Comparison of ENCODE assay signal across 24 cellular contexts in genomic region chrX:69028761-69029120, GRCh38.
A peak's percentile ranks its signal among the peaks of the same experiment; 100 is the strongest.
DNase-seq lines count a peak whose midpoint lies in the region; ATAC-seq, FAIRE-seq and TF ChIP-seq lines count a peak whose summit lies in the region.
"Had no signal": no experiment of that assay in that cellular context is flagged by ENCODE, and none has a peak within 500 bp of the region (broad histone marks: within the 10 kb centered on the region; RNA-seq: fewer than 3 reads in every experiment).

No MANE protein-coding gene starts in this region.

- H3K9me3 Mint-ChIP-seq in activated CD4-positive, alpha-beta T cell treated with anti-CD3 and anti-CD28 coated beads, Interleukin-2, amount 10 ng/mL, durations not matched to agents 24 days and 14 days = no peaks in the 10 kb centered on the region
- H3K9me3 Mint-ChIP-seq in activated CD4-positive, alpha-beta T cell treated with anti-CD3 and anti-CD28 coated beads, Interleukin-2, amount 10 ng/mL, durations not matched to agents 7 days and 5 days = no peaks in the 10 kb centered on the region
- H3K9me3 Mint-ChIP-seq: activated CD8-positive, alpha-beta T cell treated with anti-CD3 and anti-CD28 coated beads for 36 hours; T-helper 1 cell treated with Interleukin-12 subunit alpha and Interleukin-12 subunit beta and Interleukin-4 antibody, amounts not matched to agents 30 μg/mL and 1 μg/mL, for 36 hours had no signal

- peak overlapping the region; percentile 28; the same call in 1 of the 2 replicates for H2AK5ac ChIP-seq in H1 (ENCODE audit: low read depth, low read length)

- no peak overlapping the region for H4K91ac ChIP-seq in H1 (replicated peaks; ENCODE audit: insufficient read length, low read length)

- no peak overlapping the region for H3K14ac ChIP-seq in H1 (ENCODE audit: insufficient read length)

- H2BK15ac ChIP-seq in H1 (ENCODE audit: low read length) = no peak overlapping the region

- H3K4me3 Mint-ChIP-seq in activated CD4-positive, alpha-beta T cell treated with anti-CD3 and anti-CD28 coated beads, Interleukin-2, amount 10 ng/mL, durations not matched to agents 24 days and 14 days = no peak overlapping the region
- no peak overlapping the region for H3K4me3 Mint-ChIP-seq in activated CD4-positive, alpha-beta T cell treated with anti-CD3 and anti-CD28 coated beads, Interleukin-2, amount 10 ng/mL, durations not matched to agents 7 days and 5 days
- H3K4me3 Mint-ChIP-seq: activated CD8-positive, alpha-beta T cell treated with anti-CD3 and anti-CD28 coated beads for 36 hours; activated naive CD8-positive, alpha-beta T cell; brain; T-helper 1 cell treated with Interleukin-12 subunit alpha and Interleukin-12 subunit beta and Interleukin-4 antibody, amounts not matched to agents 30 μg/mL and 1 μg/mL, for 36 hours had no signal

- H3K23me2 ChIP-seq in H1 (ENCODE audit: low read depth, low read length) = no peaks in the 10 kb centered on the region

- H2BK120ac ChIP-seq in H1 (replicated peaks; ENCODE audit: low read depth, low read length) = no peak overlapping the region

- no peak overlapping the region for H3K23ac ChIP-seq in H1 (ENCODE audit: insufficient read length)

- no peak overlapping the region for H3K9ac ChIP-seq in H1 (replicated peaks in 1 of 4; ENCODE audit: extremely low read depth in 1 of 4, low read depth in 3 of 4, low read length in 3 of 4)

- H3K79me2 ChIP-seq in H1 (ENCODE audit: control insufficient read depth in 1 of 2, insufficient read depth in 2 of 2, low read length in 2 of 2) = no peaks in the 10 kb centered on the region

- H3K4me1 Mint-ChIP-seq in activated CD4-positive, alpha-beta T cell treated with anti-CD3 and anti-CD28 coated beads, Interleukin-2, amount 10 ng/mL, durations not matched to agents 24 days and 14 days = no peaks in the 10 kb centered on the region
- no peaks in the 10 kb centered on the region for H3K4me1 Mint-ChIP-seq in activated CD4-positive, alpha-beta T cell treated with anti-CD3 and anti-CD28 coated beads, Interleukin-2, amount 10 ng/mL, durations not matched to agents 7 days and 5 days

- no peaks in the 10 kb centered on the region for H3K27me3 Mint-ChIP-seq in activated CD4-positive, alpha-beta T cell treated with anti-CD3 and anti-CD28 coated beads, Interleukin-2, amount 10 ng/mL, durations not matched to agents 24 days and 14 days
- no peaks in the 10 kb centered on the region for H3K27me3 Mint-ChIP-seq in activated CD4-positive, alpha-beta T cell treated with anti-CD3 and anti-CD28 coated beads, Interleukin-2, amount 10 ng/mL, durations not matched to agents 7 days and 5 days
- H3K27me3 Mint-ChIP-seq: activated CD8-positive, alpha-beta T cell treated with anti-CD3 and anti-CD28 coated beads for 36 hours; activated naive CD8-positive, alpha-beta T cell had no signal

- no peak overlapping the region for H2AFZ ChIP-seq in H1 (ENCODE audit: low read length)

- no peak overlapping the region for H3K27ac Mint-ChIP-seq in activated CD4-positive, alpha-beta T cell treated with anti-CD3 and anti-CD28 coated beads, Interleukin-2, amount 10 ng/mL, durations not matched to agents 24 days and 14 days
- no peak overlapping the region for H3K27ac Mint-ChIP-seq in activated CD4-positive, alpha-beta T cell treated with anti-CD3 and anti-CD28 coated beads, Interleukin-2, amount 10 ng/mL, durations not matched to agents 7 days and 5 days
- H3K27ac Mint-ChIP-seq: activated CD8-positive, alpha-beta T cell treated with anti-CD3 and anti-CD28 coated beads for 36 hours; activated naive CD8-positive, alpha-beta T cell; T-helper 1 cell treated with Interleukin-12 subunit alpha and Interleukin-12 subunit beta and Interleukin-4 antibody, amounts not matched to agents 30 μg/mL and 1 μg/mL, for 36 hours had no signal

- H3K4me1 ChIP-seq in H1 (replicated peaks in 1 of 4; ENCODE audit: control insufficient read depth in 3 of 4, insufficient read depth in 4 of 4, low read length in 3 of 4) = peaks cover 0 to 5% (median 2%) of the 10 kb centered on the region in 4 experiments; a peak in 4 of 7 replicates
- no peaks in the 10 kb centered on the region for H3K4me1 ChIP-seq in vagina

- H3K4me3 ChIP-seq in H1 (ENCODE audit: extremely low read depth in 1 of 4, insufficient read depth in 2 of 4, low read depth in 3 of 4, low read length in 4 of 4) (no peak overlapping the region), vagina (no peak overlapping the region)
- H3K4me3 ChIP-seq: coronary artery, left ventricle myocardium inferior had no signal

- TF ChIP-seq CTCF in H1 (IDR thresholded peaks at IDR 0.05; ENCODE audit: control extremely low read depth in 1 of 3, insufficient read depth in 1 of 3, low read depth in 1 of 3, low read length in 3 of 3) = no peak
- TF ChIP-seq CTCF in vagina (IDR thresholded peaks at IDR 0.05) = no peak

- H3K4ac ChIP-seq in H1 (replicated peaks; ENCODE audit: insufficient read length, low read depth, low read length) = no peak overlapping the region

- DNase-seq in activated CD4-positive, alpha-beta T cell treated with anti-CD3 and anti-CD28 coated beads, Interleukin-2, amount 10 ng/mL, durations not matched to agents 24 days and 14 days = peak; percentile 5
- DNase-seq in activated CD4-positive, alpha-beta T cell treated with anti-CD3 and anti-CD28 coated beads, Interleukin-2, amount 10 ng/mL, durations not matched to agents 7 days and 5 days = no peak
- DNase-seq in H1 (ENCODE audit: low read depth in 1 of 2, low spot score in 2 of 2) = peak in 1 of 2 experiments; percentile 1
- DNase-seq in vagina (ENCODE audit: extremely low spot score in 2 of 2) = peak; percentile 43 to 60
- DNase-seq in epidermal melanocyte (ENCODE audit: insufficient read length, low spot score) = no peak
- DNase-seq in DMS 273 (lab: John Stamatoyannopoulos, UW; ENCODE audit: unreplicated experiment) = no peak
- DNase-seq: 8988T; activated T-cell treated with anti-CD3 and anti-CD28 coated beads, Interleukin-2, amount 50 U/mL, for 48 hours; erythroblast; left ventricle myocardium inferior; NCI-H2029; NCI-H446 treated with DMSO at 0.1 percent for 48 hours; retina; Right ventricle myocardium superior had no signal

- H3K36me3 Mint-ChIP-seq in activated CD4-positive, alpha-beta T cell treated with anti-CD3 and anti-CD28 coated beads, Interleukin-2, amount 10 ng/mL, durations not matched to agents 24 days and 14 days (ENCODE audit: low read depth) = no peaks in the 10 kb centered on the region
- H3K36me3 Mint-ChIP-seq in activated CD4-positive, alpha-beta T cell treated with anti-CD3 and anti-CD28 coated beads, Interleukin-2, amount 10 ng/mL, durations not matched to agents 7 days and 5 days (ENCODE audit: low read depth) = no peaks in the 10 kb centered on the region
- H3K36me3 Mint-ChIP-seq: activated naive CD8-positive, alpha-beta T cell; brain had no signal

- POLR2A ChIA-PET in activated CD4-positive, alpha-beta T cell treated with anti-CD3 and anti-CD28 coated beads, Interleukin-2, amount 10 ng/mL, durations not matched to agents 7 days and 5 days (lab: Charles Lee) = no interaction called here
- POLR2A ChIA-PET in H1 (lab: Charles Lee; ENCODE audit: partially characterized antibody) = no interaction called here

- H4K5ac ChIP-seq in H1 (ENCODE audit: insufficient read length, low read depth, low read length) = no peak overlapping the region

- peak overlapping the region; percentile 68; the same call in 1 of the 2 replicates for H2BK12ac ChIP-seq in H1 (ENCODE audit: low read depth, low read length)

- no peak overlapping the region for H3K56ac ChIP-seq in H1 (replicated peaks; ENCODE audit: insufficient read length, low read depth, low read length)

- H3K9me3 ChIP-seq in H1 (ENCODE audit: insufficient read depth in 2 of 2, low read depth in 1 of 2, low read length in 1 of 2) (no peaks in the 10 kb centered on the region), vagina (no peaks in the 10 kb centered on the region)
- H3K9me3 ChIP-seq: left ventricle myocardium inferior, neutrophil had no signal

- H2BK20ac ChIP-seq in H1 (ENCODE audit: low read length) = no peak overlapping the region

- intact Hi-C loops in activated CD4-positive, alpha-beta T cell treated with anti-CD3 and anti-CD28 coated beads, Interleukin-2, amount 10 ng/mL, durations not matched to agents 24 days and 14 days (cut with micrococcal nuclease) = no loop called here
- intact Hi-C loops in vagina (cut with DNase I) = no loop called here

- no peak overlapping the region for H3K4me2 ChIP-seq in H1 (ENCODE audit: insufficient read depth in 1 of 2, low read depth in 2 of 2, low read length in 2 of 2)

- TF ChIP-seq POLR2A in H1 (IDR thresholded peaks at IDR 0.05; ENCODE audit: control extremely low read depth in 1 of 2, low read depth in 2 of 2, low read length in 2 of 2) = no peak
- no peak for TF ChIP-seq POLR2A in vagina (IDR thresholded peaks at IDR 0.05)

- peak; percentile 10 for ATAC-seq in HG03135 (IDR thresholded peaks at IDR 0.05; ENCODE audit: unreplicated experiment)
- no peak for ATAC-seq in esophagus mucosa

- H3K27me3 ChIP-seq in H1 (replicated peaks in 1 of 4; ENCODE audit: control insufficient read depth in 3 of 4, extremely low read depth in 1 of 4, insufficient read depth in 3 of 4, low read length in 3 of 4) = no peaks in the 10 kb centered on the region
- H3K27me3 ChIP-seq in vagina = no peaks in the 10 kb centered on the region
- H3K27me3 ChIP-seq: neutrophil had no signal

- no peak overlapping the region; the same call in 1 of the 2 replicates for H3K18ac ChIP-seq in H1 (ENCODE audit: extremely low read depth, low read length)

- H4K8ac ChIP-seq in H1 (ENCODE audit: extremely low read depth, insufficient read depth, low read length) = no peak overlapping the region

- FAIRE-seq in H1 (lab: Jason Lieb, UNC) = no peak

- H4K20me1 ChIP-seq in H1 (replicated peaks in 1 of 2; ENCODE audit: control insufficient read depth in 1 of 2, insufficient read depth in 2 of 2, low read length in 2 of 2) = no peaks in the 10 kb centered on the region

- H3K27ac ChIP-seq in H1 (ENCODE audit: low read depth, low read length) = no peak overlapping the region
- no peak overlapping the region for H3K27ac ChIP-seq in vagina
- H3K27ac ChIP-seq: coronary artery, HL-60, left ventricle myocardium inferior, neutrophil, VCaP had no signal

- CTCF ChIA-PET in activated CD4-positive, alpha-beta T cell treated with anti-CD3 and anti-CD28 coated beads, Interleukin-2, amount 10 ng/mL, durations not matched to agents 7 days and 5 days (lab: Charles Lee) = no interaction called here
- CTCF ChIA-PET in H1 (lab: Charles Lee; ENCODE audit: partially characterized antibody) = interaction anchor here (0.8 to 3.9 kb wide), 4 partner anchors 100 to 262 kb away, joined by 3 to 13 read pairs (median 4); partner anchors contain the start of gene EFNB1

- TF ChIP-seq RAD21 in H1 (IDR thresholded peaks at IDR 0.05 in 1 of 2, conservative IDR thresholded peaks at IDR 0.05 in 1 of 2; ENCODE audit: low read depth in 2 of 2, low read length in 2 of 2) = no peak

- 88% methylated on average over 1 of the region's 1 CpG; no CpG with 5 or more reads in 1 of the 2 experiments for WGBS in H1 (ENCODE audit: extremely low coverage in 1 of 2, insufficient coverage in 1 of 2, insufficient read length in 1 of 2, insufficient replicate concordance in 2 of 2, low coverage in 1 of 2, low lambda C conversion rate in 2 of 2, missing lambda C conversion rate in 1 of 2), 2 experiments

- no peaks in the 10 kb centered on the region for H3K79me1 ChIP-seq in H1 (ENCODE audit: low read depth, low read length)

- H2BK5ac ChIP-seq in H1 (ENCODE audit: low read depth, low read length) = no peak overlapping the region

- TF ChIP-seq EP300 in H1 (IDR thresholded peaks at IDR 0.05; ENCODE audit: borderline replicate concordance in 1 of 2, low read depth in 2 of 2, low read length in 2 of 2) = no peak

- H3K36me3 ChIP-seq in H1 (ENCODE audit: control insufficient read depth in 2 of 4, insufficient read depth in 4 of 4, low read length in 3 of 4) (no peaks in the 10 kb centered on the region), vagina (no peaks in the 10 kb centered on the region)
- H3K36me3 ChIP-seq: left ventricle myocardium inferior, neutrophil had no signal

Comparison
In these comparisons a context has a peak if more than half of its experiments do, and no peak if none do; other contexts are left out.
1. DNase-seq: peak in activated CD4-positive, alpha-beta T cell treated with anti-CD3 and anti-CD28 coated beads, Interleukin-2, amount 10 ng/mL, durations not matched to agents 24 days and 14 days (single experiment) and vagina (2 of 2); none in activated CD4-positive, alpha-beta T cell treated with anti-CD3 and anti-CD28 coated beads, Interleukin-2, amount 10 ng/mL, durations not matched to agents 7 days and 5 days (single experiment), epidermal melanocyte (single experiment) and DMS 273 (single experiment).